ENCODE assay signal across 17 cellular contexts in genomic region chr4:163598028-163598427, GRCh38.
DNase-seq lines count a peak whose midpoint lies in the region; ATAC-seq and TF ChIP-seq lines count a peak whose summit lies in the region.
"Had no signal": no experiment of that assay in that cellular context is flagged by ENCODE, and none has a peak within 500 bp of the region (broad histone marks: within the 10 kb centered on the region; RNA-seq: fewer than 3 reads in every experiment).

No MANE protein-coding gene starts in this region.

- H3K9me3 ChIP-seq in ascending aorta = no peaks in the 10 kb centered on the region
- H3K9me3 ChIP-seq: adrenal gland, colonic mucosa had no signal

- no peaks in the 10 kb centered on the region for H3K4me1 ChIP-seq in ascending aorta
- H3K4me1 ChIP-seq: adrenal gland, colonic mucosa had no signal

- DNase-seq in naive B cell (no peak), ascending aorta (ENCODE audit: low spot score in 2 of 2) (no peak), erythroblast (lab: John Stamatoyannopoulos, UW) (no peak), NCI-H82 (lab: John Stamatoyannopoulos, UW) (no peak)
- no peak for DNase-seq in activated T-cell treated with anti-CD3 and anti-CD28 coated beads, Interleukin-2, amount 50 U/mL, for 1 hour
- DNase-seq: activated CD8-positive, alpha-beta memory T cell treated with anti-CD3 and anti-CD28 coated beads, Interleukin-2, amount 50 U/mL, for 4 hours; adrenal gland; CD4-positive, CD25-positive, alpha-beta regulatory T cell; colonic mucosa; NCI-H187; WERI-Rb-1 had no signal

- H3K4me3 ChIP-seq in ascending aorta = no peak overlapping the region
- H3K4me3 ChIP-seq: adrenal gland, colonic mucosa, K562, lung, skin epidermis had no signal

- H3K27ac Mint-ChIP-seq in naive B cell = peak overlapping the region in 5 of 6 donors; percentile 20 to 59 (median 44)
- H3K27ac Mint-ChIP-seq: CD4-positive, CD25-positive, alpha-beta regulatory T cell had no signal

- no peaks in the 10 kb centered on the region for H3K27me3 Mint-ChIP-seq in naive B cell

- H3K36me3 Mint-ChIP-seq in naive B cell = peaks cover 23 to 31% of the 10 kb centered on the region in 2 donors

- intact Hi-C loops in ascending aorta (cut with DNase I) = no loop called here

- TF ChIP-seq POLR2A in erythroblast (IDR thresholded peaks at IDR 0.05; ENCODE audit: low read length) = no peak

- H3K9me3 Mint-ChIP-seq in naive B cell = peaks cover 0 to 9% (median 5%) of the 10 kb centered on the region in 7 donors

- H3K27me3 ChIP-seq in ascending aorta = no peaks in the 10 kb centered on the region
- H3K27me3 ChIP-seq: adrenal gland, colonic mucosa had no signal

- H3K4me1 Mint-ChIP-seq in naive B cell = peaks cover 51 to 72% (median 58%) of the 10 kb centered on the region in 3 donors

- ATAC-seq in GM19035 (IDR thresholded peaks at IDR 0.05; ENCODE audit: unreplicated experiment) (peak; percentile 78), HG02571 (IDR thresholded peaks at IDR 0.05; ENCODE audit: unreplicated experiment) (peak; percentile 87), HG03354 (IDR thresholded peaks at IDR 0.05; ENCODE audit: poor library complexity, severe bottlenecking, unreplicated experiment) (peak; percentile 84), naive B cell (ENCODE audit: low read depth in 2 of 2) (peak; percentile 39 to 55)
- ATAC-seq: K562 had no signal

- H3K36me3 ChIP-seq in ascending aorta = no peaks in the 10 kb centered on the region
- H3K36me3 ChIP-seq: adrenal gland, colonic mucosa, WERI-Rb-1 had no signal

- peak overlapping the region in 3 of 8 donors; percentile 16 to 48 (median 36) for H3K4me3 Mint-ChIP-seq in naive B cell
- H3K4me3 Mint-ChIP-seq: CD4-positive, CD25-positive, alpha-beta regulatory T cell had no signal

- H3K27ac ChIP-seq in ascending aorta = no peak overlapping the region
- H3K27ac ChIP-seq: adrenal gland, colonic mucosa, skin epidermis, WERI-Rb-1 had no signal

- TF ChIP-seq CTCF in ascending aorta (IDR thresholded peaks at IDR 0.05) = no peak
